28 cellular contexts compared by ENCODE assay signal in the genomic region with DNA sequence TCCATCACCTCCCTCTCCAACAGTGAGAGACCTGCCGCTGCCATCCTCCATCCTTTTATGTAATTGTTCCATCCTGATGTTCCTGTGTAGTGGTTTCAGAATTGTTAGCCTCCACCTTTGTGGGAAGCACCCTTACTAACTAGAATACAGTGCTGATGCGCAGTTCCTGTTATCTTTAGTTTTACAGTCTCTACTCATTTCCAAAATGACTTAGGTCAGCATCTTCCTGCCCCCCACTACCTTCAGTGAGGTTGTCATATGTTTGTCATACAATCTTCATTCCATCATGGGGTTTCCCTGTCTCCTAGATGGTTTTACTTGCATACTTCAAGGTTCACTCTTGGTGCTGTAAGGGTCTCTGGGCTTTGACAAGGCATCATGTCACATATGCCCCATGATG.
"Had no signal": no experiment of that assay in that cellular context is flagged by ENCODE, and none has a peak within 500 bp of the region (broad histone marks: within the 10 kb centered on the region; RNA-seq: fewer than 3 reads in every experiment).

No MANE protein-coding gene starts in this region.

- H3K9me3 ChIP-seq: colonic mucosa, MG63, Peyer's patch, SJCRH30 had no signal

- H3K27me3 ChIP-seq: brain microvascular endothelial cell, cardiac muscle cell, colonic mucosa, MG63, Peyer's patch, SJCRH30 had no signal

- H3K4me1 ChIP-seq: colonic mucosa, Peyer's patch had no signal

- DNase-seq: activated CD4-positive, alpha-beta memory T cell treated with anti-CD3 and anti-CD28 coated beads for 36 hours; activated CD4-positive, alpha-beta T cell treated with anti-CD3 and anti-CD28 coated beads, Interleukin-2, amount 10 ng/mL, durations not matched to agents 24 days and 14 days; activated CD4-positive, CD25-positive, alpha-beta regulatory T cell treated with anti-CD3 and anti-CD28 coated beads, Interleukin-2, amount 50 U/mL, for 72 hours; activated CD8-positive, alpha-beta memory T cell treated with anti-CD3 and anti-CD28 coated beads for 24 hours; activated naive CD8-positive, alpha-beta T cell treated with anti-CD3 and anti-CD28 coated beads for 36 hours; activated T-cell treated with anti-CD3 and anti-CD28 coated beads, Interleukin-2, amount 50 U/mL, for 48 hours; brain microvascular endothelial cell; colonic mucosa; MG63; MV-4-11; NCI-H1092 treated with DMSO at 0.1 percent for 48 hours; NCI-H1417 treated with DMSO at 0.1 percent for 48 hours; NCI-H1694; NCI-H2029; NCI-H2107; NCI-H2171 treated with DMSO at 0.1 percent for 48 hours; NCI-H226; NCI-H510A; NCI-H526 treated with DMSO at 0.1 percent for 48 hours; NCI-H82; Peyer's patch; Right ventricle myocardium superior; SJCRH30; SW 1271 had no signal

- H3K4me3 ChIP-seq: cardiac muscle cell, colonic mucosa, MG63, Peyer's patch, SJCRH30 had no signal

- H3K27ac ChIP-seq: brain microvascular endothelial cell, cardiac muscle cell, colonic mucosa, Peyer's patch, RWPE1, SJCRH30 had no signal

- H3K36me3 ChIP-seq: brain microvascular endothelial cell, cardiac muscle cell, colonic mucosa, MG63, Peyer's patch, SJCRH30 had no signal

- ATAC-seq: SK-N-SH treated with all-trans-retinoic acid at 6 μM for 48 hours, WTC11 had no signal
